ENCODE assay signal across 8 cellular contexts in the genomic region with DNA sequence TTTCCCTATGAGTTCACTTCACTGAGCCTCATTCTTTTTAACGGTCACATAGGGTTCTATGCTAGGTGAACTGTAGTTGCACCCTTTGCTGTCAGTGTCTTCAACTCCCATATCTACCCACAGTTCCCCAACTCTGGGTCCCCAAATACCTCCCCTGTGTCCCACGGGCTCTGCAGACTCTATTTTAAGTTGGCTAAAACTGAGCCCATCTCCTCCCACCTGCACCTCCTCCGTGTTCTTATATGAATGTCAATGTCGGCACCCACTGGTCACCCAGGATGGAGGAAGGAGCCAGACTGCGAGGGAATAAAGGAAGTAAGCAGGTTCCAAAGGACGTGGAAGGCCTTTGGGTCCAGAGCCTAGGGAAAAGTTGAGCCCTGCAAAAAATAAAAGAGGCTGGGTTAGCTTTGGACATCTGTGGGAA. TPM values are rescaled to one million over a fixed set of nuclear protein-coding genes. Genes with fewer than 3 reads are reported as not detected.
DNase-seq lines count a peak whose midpoint lies in the region; ATAC-seq and TF ChIP-seq lines count a peak whose summit lies in the region.

No MANE protein-coding gene starts in this region.

- H3K4me3 ChIP-seq in DND-41 (ENCODE audit: low read depth in 1 of 2, low read length in 2 of 2) (peak overlapping the region; percentile 32 to 67), Panc1 (ENCODE audit: low read depth in 2 of 2, low read length in 2 of 2) (peak overlapping the region; percentile 56 to 74), epithelial cell of proximal tubule (ENCODE audit: low read depth, low read length) (peak overlapping the region; percentile 82), prostate gland (peak overlapping the region; percentile 78 to 92)

- H4K20me1 ChIP-seq in DND-41 (ENCODE audit: insufficient read depth, low read length) = peaks cover 29% of the 10 kb centered on the region

- peaks cover 62% of the 10 kb centered on the region for H3K79me2 ChIP-seq in DND-41 (ENCODE audit: insufficient read depth, low read length)

- TF ChIP-seq CTCF in DND-41 (IDR thresholded peaks at IDR 0.05; ENCODE audit: borderline replicate concordance, extremely low read depth, low read length, poor library complexity, severe bottlenecking) (no peak), Panc1 (IDR thresholded peaks at IDR 0.05) (no peak), epithelial cell of proximal tubule (conservative IDR thresholded peaks at IDR 0.05; ENCODE audit: low read depth, low read length) (no peak), prostate gland (IDR thresholded peaks at IDR 0.05) (no peak)

- no peak for ATAC-seq in DND-41 (ENCODE audit: insufficient read depth, low read depth)
- ATAC-seq in Panc1 = peak; percentile 11
- no peak for ATAC-seq in GM19023 (IDR thresholded peaks at IDR 0.05; ENCODE audit: unreplicated experiment)
- ATAC-seq in GM19463 (IDR thresholded peaks at IDR 0.05; ENCODE audit: unreplicated experiment) = no peak
- no peak for ATAC-seq in GM21390 (IDR thresholded peaks at IDR 0.05; ENCODE audit: unreplicated experiment)

- CTCF ChIA-PET in Panc1 (lab: Charles Lee) = interaction anchor here (0.6 kb wide), 1 partner anchor 272 kb away, joined by 3 read pairs; the partner anchor contains the start of gene PPAN

- BruUV-seq in Panc1 (replicated peaks; lab: Mats Ljungman, UMichigan) = no TSS peak

- peaks cover 40% of the 10 kb centered on the region for H3K36me3 ChIP-seq in DND-41 (ENCODE audit: insufficient read depth, low read length)
- H3K36me3 ChIP-seq in Panc1 (ENCODE audit: control insufficient read depth, insufficient read depth, low read length) = peaks cover 8% of the 10 kb centered on the region
- peaks cover 0 to 10% of the 10 kb centered on the region in 2 donors for H3K36me3 ChIP-seq in prostate gland

- H3K9ac ChIP-seq in DND-41 (ENCODE audit: low read depth, low read length) = peak overlapping the region; percentile 59

- DNase-seq in DND-41 (no peak), Panc1 (ENCODE audit: low read depth, low spot score) (no peak), epithelial cell of proximal tubule (ENCODE audit: low read depth) (no peak), prostate gland (ENCODE audit: low spot score) (no peak), HuH-7 (ENCODE audit: low spot score) (no peak)

- H3K27me3 ChIP-seq in DND-41 (ENCODE audit: insufficient read depth, low read length, poor library complexity) (no peaks in the 10 kb centered on the region), Panc1 (ENCODE audit: control insufficient read depth, insufficient read depth, low read length) (no peaks in the 10 kb centered on the region), prostate gland (replicated peaks; ENCODE audit: insufficient read depth) (no peaks in the 10 kb centered on the region)

- in situ Hi-C loops in Panc1 (cut with HindIII; ENCODE audit: low pct_unique_long_range_greater_than_20kb, low sequenced_read_pairs) = no loop called here

- intact Hi-C loops in Panc1 (cut with micrococcal nuclease; ENCODE audit: unreplicated experiment) = no loop called here
- intact Hi-C loops in prostate gland (cut with DNase I) = no loop called here

- POLR2A ChIA-PET in Panc1 (lab: Charles Lee) = no interaction called here

- H3K27ac ChIP-seq in DND-41 (ENCODE audit: low read length) (peak overlapping the region; percentile 77), Panc1 (ENCODE audit: low read length) (no peak overlapping the region; the same call in 1 of the 2 replicates), prostate gland (peak overlapping the region; percentile 55 to 72)

- TF ChIP-seq POLR2A in prostate gland (IDR thresholded peaks at IDR 0.05) = no peak

- peak overlapping the region; percentile 79 for H2AFZ ChIP-seq in DND-41 (ENCODE audit: low read depth, low read length)

- H3K4me2 ChIP-seq in DND-41 (ENCODE audit: insufficient read depth, low read length) = peak overlapping the region; percentile 90

- H3K4me1 ChIP-seq in DND-41 (ENCODE audit: insufficient read depth, low read length) = peaks cover 40% of the 10 kb centered on the region
- 0 out of 2 replicates have a peak, but pooled peaks cover 4% of the 10 kb centered on the region for H3K4me1 ChIP-seq in Panc1 (ENCODE audit: control insufficient read depth, insufficient read depth, low read length)
- peaks cover 12% of the 10 kb centered on the region for H3K4me1 ChIP-seq in prostate gland (replicated peaks)

- WGBS in prostate gland = 66% methylated on average over 6 of the region's 6 CpGs

- H3K9me3 ChIP-seq in DND-41 (ENCODE audit: insufficient read depth, low read length, severe bottlenecking) = no peaks in the 10 kb centered on the region
- H3K9me3 ChIP-seq in Panc1 (ENCODE audit: control insufficient read depth, insufficient read depth, low read depth, low read length) = no peaks in the 10 kb centered on the region
- H3K9me3 ChIP-seq in prostate gland = no peaks in the 10 kb centered on the region

RNA-seq across cellular contexts. Expression of gene PIN1, which starts 0.8 kb away (rescaled TPM):
- total RNA-seq in Panc1 (2021; ENCODE audit: unreplicated experiment) (102 TPM), epithelial cell of proximal tubule (114 and 195 TPM in 2 replicates), prostate gland (100 to 1,000 TPM; 167 to 202 TPM)
- 114 TPM for polyA plus RNA-seq in Panc1 (2012; ENCODE audit: insufficient read length)

RNA-seq across cellular contexts. Expression of gene UBL5, which starts 6.6 kb away (rescaled TPM):
- 379 TPM for total RNA-seq in Panc1 (2021; ENCODE audit: unreplicated experiment)
- 631 TPM for polyA plus RNA-seq in Panc1 (2012; ENCODE audit: insufficient read length)
- 534 and 748 TPM in 2 replicates for total RNA-seq in epithelial cell of proximal tubule
- total RNA-seq in prostate gland = 100 to 1,000 TPM; 543 to 675 TPM

RNA-seq across cellular contexts. Expression of gene FBXL12, which starts 15.4 kb away (rescaled TPM):
- total RNA-seq in Panc1 (2021; ENCODE audit: unreplicated experiment) (29.2 TPM), epithelial cell of proximal tubule (23.9 and 26.7 TPM in 2 replicates), prostate gland (10 to 100 TPM; 17.6 to 50.6 TPM)
- 33.3 TPM for polyA plus RNA-seq in Panc1 (2012; ENCODE audit: insufficient read length)
